ENCODE assay signal across 12 cellular contexts in genomic region chr20:56788041-56788670, GRCh38.
A peak's percentile ranks its signal among the peaks of the same experiment; 100 is the strongest.
DNase-seq lines count a peak whose midpoint lies in the region; ATAC-seq and TF ChIP-seq lines count a peak whose summit lies in the region.
"Had no signal": no experiment of that assay in that cellular context is flagged by ENCODE, and none has a peak within 500 bp of the region (broad histone marks: within the 10 kb centered on the region; RNA-seq: fewer than 3 reads in every experiment).

No MANE protein-coding gene starts in this region.

- H3K4me3 ChIP-seq in BJ (ENCODE audit: low read depth, low read length) (no peak overlapping the region), muscle layer of duodenum (ENCODE audit: low read depth in 1 of 2, low read length in 2 of 2) (no peak overlapping the region), SJCRH30 (no peak overlapping the region)
- H3K4me3 ChIP-seq in CD8-positive, alpha-beta T cell (ENCODE audit: low read depth, low read length) = no peak overlapping the region

- H3K27me3 ChIP-seq in BJ (ENCODE audit: control insufficient read depth, insufficient read depth, low read length) (no peaks in the 10 kb centered on the region), muscle layer of duodenum (ENCODE audit: low read depth, low read length) (no peaks in the 10 kb centered on the region), SJCRH30 (peaks cover 37% of the 10 kb centered on the region)
- no peaks in the 10 kb centered on the region for H3K27me3 ChIP-seq in CD8-positive, alpha-beta T cell (ENCODE audit: insufficient read depth, low read length)

- peak; percentile 89 for DNase-seq in BJ (ENCODE audit: low read depth)
- DNase-seq in NCI-H226 = peak; percentile 99
- peak; percentile 12 to 35 for DNase-seq in dermis microvascular lymphatic vessel endothelial cell (ENCODE audit: low read depth in 2 of 2)
- no peak for DNase-seq in CD8-positive, alpha-beta T cell
- DNase-seq in 8988T = no peak
- no peak for DNase-seq in NCI-H1930 (lab: John Stamatoyannopoulos, UW)
- DNase-seq in SJCRH30 = no peak
- DNase-seq: activated CD4-positive, alpha-beta T cell treated with anti-CD3 and anti-CD28 coated beads for 48 hours; effector CD4-positive, alpha-beta T cell; NCI-H187 had no signal

- H3K27me3 Mint-ChIP-seq in CD8-positive, alpha-beta T cell (ENCODE audit: low read depth) = peaks cover 9% of the 10 kb centered on the region

- ATAC-seq in CD8-positive, alpha-beta T cell = no peak

- intact Hi-C loops in CD8-positive, alpha-beta T cell (cut with DNase I, micrococcal nuclease) = no loop called here

- no peaks in the 10 kb centered on the region for H3K36me3 Mint-ChIP-seq in CD8-positive, alpha-beta T cell

- H3K27ac ChIP-seq in muscle layer of duodenum (ENCODE audit: low read length) (peak overlapping the region; percentile 66), SJCRH30 (no peak overlapping the region)
- no peak overlapping the region for H3K27ac ChIP-seq in CD8-positive, alpha-beta T cell (ENCODE audit: low read depth, low read length)
- H3K27ac ChIP-seq: parathyroid adenoma had no signal

- H3K27ac Mint-ChIP-seq in CD8-positive, alpha-beta T cell = no peak overlapping the region

- H3K36me3 ChIP-seq in BJ (ENCODE audit: control insufficient read depth, insufficient read depth, low read length) = no peaks in the 10 kb centered on the region
- H3K36me3 ChIP-seq in muscle layer of duodenum (ENCODE audit: control insufficient read depth in 1 of 2, insufficient read depth in 2 of 2, low read length in 2 of 2) = no peaks in the 10 kb centered on the region
- no peaks in the 10 kb centered on the region for H3K36me3 ChIP-seq in CD8-positive, alpha-beta T cell (ENCODE audit: insufficient read depth, low read length)
- H3K36me3 ChIP-seq in SJCRH30 = no peaks in the 10 kb centered on the region

- no peaks in the 10 kb centered on the region for H3K9me3 Mint-ChIP-seq in CD8-positive, alpha-beta T cell

- CTCF ChIA-PET in BJ (lab: Yijun Ruan, JAX) = interaction anchor here (1.1 to 2.0 kb wide), 3 partner anchors 38 to 159 kb away, joined by 3 to 6 read pairs (median 5); partner anchors contain the start of gene TFAP2C
- CTCF ChIA-PET in CD8-positive, alpha-beta T cell (lab: Charles Lee) = no interaction called here

- H3K9me3 ChIP-seq in muscle layer of duodenum (ENCODE audit: control insufficient read depth in 1 of 2, low read length in 2 of 2) (no peaks in the 10 kb centered on the region), SJCRH30 (replicated peaks) (no peaks in the 10 kb centered on the region)
- no peaks in the 10 kb centered on the region for H3K9me3 ChIP-seq in CD8-positive, alpha-beta T cell (ENCODE audit: low read length)

- H3K4me1 ChIP-seq in muscle layer of duodenum (ENCODE audit: control insufficient read depth in 1 of 2, insufficient read depth in 2 of 2, low read length in 2 of 2) (peaks cover 0 to 10% of the 10 kb centered on the region in 2 donors), SJCRH30 (no peaks in the 10 kb centered on the region)
- H3K4me1 ChIP-seq in CD8-positive, alpha-beta T cell (ENCODE audit: insufficient read depth, low read length) = no peaks in the 10 kb centered on the region
- H3K4me1 ChIP-seq: parathyroid adenoma had no signal

- no peak overlapping the region for H3K4me3 Mint-ChIP-seq in CD8-positive, alpha-beta T cell

- POLR2A ChIA-PET in BJ (lab: Charles Lee) = interaction anchor here (0.7 to 0.8 kb wide), 2 partner anchors 152 to 1695 kb away, joined by 3 read pairs; no protein-coding TSS in a partner anchor
- POLR2A ChIA-PET in CD8-positive, alpha-beta T cell (lab: Charles Lee) = no interaction called here

- H3K4me1 Mint-ChIP-seq in CD8-positive, alpha-beta T cell (ENCODE audit: low read depth) = no peaks in the 10 kb centered on the region

- TF ChIP-seq CTCF in BJ (IDR thresholded peaks at IDR 0.05; ENCODE audit: insufficient read depth, low read depth, low read length) = no peak
- no peak for TF ChIP-seq CTCF in CD8-positive, alpha-beta T cell (IDR thresholded peaks at IDR 0.05)

Comparison
In these comparisons a context has a peak if more than half of its experiments do, and no peak if none do; other contexts are left out.
1. DNase-seq: peak in BJ (single experiment), NCI-H226 (single experiment) and dermis microvascular lymphatic vessel endothelial cell (2 of 2); none in CD8-positive, alpha-beta T cell (0 of 7), 8988T (single experiment), NCI-H1930 (0 of 2) and SJCRH30 (0 of 2).